9 cellular contexts compared by ENCODE assay signal in genomic region chr3:30751610-30752299, GRCh38.
DNase-seq lines count a peak whose midpoint lies in the region; ATAC-seq, FAIRE-seq and TF ChIP-seq lines count a peak whose summit lies in the region.
"Had no signal": no experiment of that assay in that cellular context is flagged by ENCODE, and none has a peak within 500 bp of the region (broad histone marks: within the 10 kb centered on the region; RNA-seq: fewer than 3 reads in every experiment).

No MANE protein-coding gene starts in this region.

- H3K36me3 ChIP-seq in ACC112 (ENCODE audit: insufficient read depth, low read length) = no peaks in the 10 kb centered on the region

- intact Hi-C loops in activated CD4-positive, alpha-beta memory T cell treated with anti-CD3 and anti-CD28 coated beads for 36 hours (cut with micrococcal nuclease) = loop anchor here (1.0 kb wide), 4 partner anchors 552 to 738 kb away; no protein-coding TSS in a partner anchor

- CTCF ChIA-PET in activated CD4-positive, alpha-beta memory T cell treated with anti-CD3 and anti-CD28 coated beads for 36 hours (lab: Charles Lee) = interaction anchor here (0.6 to 1.7 kb wide), 15 partner anchors 27 to 741 kb away, joined by 3 to 6 read pairs (median 4); no protein-coding TSS in a partner anchor

- H3K4me3 ChIP-seq in ACC112 (ENCODE audit: low read depth, low read length) = no peak overlapping the region

- peak; percentile 61 to 85 for DNase-seq in Kasumi-1 (lab: John Stamatoyannopoulos, UW)
- peak; percentile 76 for DNase-seq in activated CD4-positive, alpha-beta memory T cell treated with anti-CD3 and anti-CD28 coated beads for 36 hours
- DNase-seq in erythroblast (lab: John Stamatoyannopoulos, UW) = peak; percentile 9 to 28
- DNase-seq in progenitor cell of endocrine pancreas (ENCODE audit: low spot score, unreplicated experiment) = no peak
- no peak for DNase-seq in frontal cortex (ENCODE audit: low spot score in 2 of 2)

- FAIRE-seq in frontal cortex (lab: Jason Lieb, UNC) = no peak
- FAIRE-seq: islet of Langerhans had no signal

- H3K27ac Mint-ChIP-seq in activated CD4-positive, alpha-beta memory T cell treated with anti-CD3 and anti-CD28 coated beads for 36 hours = no peak overlapping the region
- H3K27ac Mint-ChIP-seq in progenitor cell of endocrine pancreas = no peak overlapping the region

- H3K36me3 Mint-ChIP-seq in activated CD4-positive, alpha-beta memory T cell treated with anti-CD3 and anti-CD28 coated beads for 36 hours = no peaks in the 10 kb centered on the region
- H3K36me3 Mint-ChIP-seq in progenitor cell of endocrine pancreas (ENCODE audit: insufficient read depth) = no peaks in the 10 kb centered on the region

- H3K4me3 Mint-ChIP-seq in activated CD4-positive, alpha-beta memory T cell treated with anti-CD3 and anti-CD28 coated beads for 36 hours = no peak overlapping the region
- H3K4me3 Mint-ChIP-seq in progenitor cell of endocrine pancreas (ENCODE audit: low read depth) = no peak overlapping the region

- H2AFZ ChIP-seq in ACC112 (ENCODE audit: low read length, unreplicated experiment) = peak overlapping the region; percentile 8

- peak; percentile 47 for TF ChIP-seq CTCF in progenitor cell of endocrine pancreas (IDR thresholded peaks at IDR 0.05; ENCODE audit: unreplicated experiment)

- no peaks in the 10 kb centered on the region for H3K79me2 ChIP-seq in ACC112 (ENCODE audit: control insufficient read depth, insufficient read depth, low read length, unreplicated experiment)

- H3K27ac ChIP-seq in ACC112 (ENCODE audit: low read depth, low read length) = no peak overlapping the region

- no peaks in the 10 kb centered on the region for H3K9me3 Mint-ChIP-seq in activated CD4-positive, alpha-beta memory T cell treated with anti-CD3 and anti-CD28 coated beads for 36 hours
- no peaks in the 10 kb centered on the region for H3K9me3 Mint-ChIP-seq in progenitor cell of endocrine pancreas (ENCODE audit: low read depth)

- peaks cover 28% of the 10 kb centered on the region for H3K4me1 ChIP-seq in ACC112 (ENCODE audit: control insufficient read depth, insufficient read depth, low read length, unreplicated experiment)

- ATAC-seq in GM18870 (IDR thresholded peaks at IDR 0.05; ENCODE audit: unreplicated experiment) (peak; percentile 65), HG03108 (IDR thresholded peaks at IDR 0.05; ENCODE audit: unreplicated experiment) (no peak)

- H3K27me3 Mint-ChIP-seq in activated CD4-positive, alpha-beta memory T cell treated with anti-CD3 and anti-CD28 coated beads for 36 hours = peaks cover 2% of the 10 kb centered on the region
- no peaks in the 10 kb centered on the region for H3K27me3 Mint-ChIP-seq in progenitor cell of endocrine pancreas

- POLR2A ChIA-PET in activated CD4-positive, alpha-beta memory T cell treated with anti-CD3 and anti-CD28 coated beads for 36 hours (lab: Charles Lee) = no interaction called here

- TF ChIP-seq POLR2A in erythroblast (IDR thresholded peaks at IDR 0.05; ENCODE audit: low read length) = no peak

- no peaks in the 10 kb centered on the region for H3K27me3 ChIP-seq in ACC112 (ENCODE audit: insufficient read depth, low read length)

- H3K4me1 Mint-ChIP-seq in activated CD4-positive, alpha-beta memory T cell treated with anti-CD3 and anti-CD28 coated beads for 36 hours (ENCODE audit: low read depth) = peaks cover 23% of the 10 kb centered on the region
- H3K4me1 Mint-ChIP-seq in progenitor cell of endocrine pancreas (ENCODE audit: low read depth) = peaks cover 21% of the 10 kb centered on the region

Comparison
In these comparisons a context has a peak if more than half of its experiments do, and no peak if none do; other contexts are left out.
1. DNase-seq: peak in Kasumi-1 (2 of 2), activated CD4-positive, alpha-beta memory T cell treated with anti-CD3 and anti-CD28 coated beads for 36 hours (single experiment) and erythroblast (2 of 2); none in progenitor cell of endocrine pancreas (single experiment) and frontal cortex (0 of 2).